In the genomic region with DNA sequence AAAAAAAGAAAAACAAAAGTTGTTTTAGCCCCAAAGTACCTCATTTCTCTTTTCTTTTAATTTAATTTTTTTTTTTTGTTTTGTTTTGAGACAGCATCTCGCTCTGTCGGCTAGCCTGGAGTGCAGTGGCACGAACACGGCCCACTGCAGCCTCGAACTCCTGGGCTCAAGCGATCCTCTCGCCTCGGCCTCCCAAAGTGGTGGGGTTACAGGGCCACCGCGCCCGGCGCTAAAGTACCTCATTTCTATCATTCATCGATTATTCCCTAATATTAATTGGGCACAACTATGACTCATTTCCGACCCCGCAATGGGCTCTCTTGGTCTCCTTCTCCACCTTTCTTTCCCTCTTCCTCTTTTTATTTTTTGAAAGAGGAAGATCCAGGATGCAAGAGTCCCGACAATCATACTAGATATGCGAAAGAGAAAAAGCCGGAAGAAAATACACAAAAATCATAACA, we compare ENCODE assay signal across 8 cellular contexts. TPM values are rescaled to one million over a fixed set of nuclear protein-coding genes. Genes with fewer than 3 reads are reported as not detected.
DNase-seq lines count a peak whose midpoint lies in the region; ATAC-seq and TF ChIP-seq lines count a peak whose summit lies in the region.

No MANE protein-coding gene starts in this region.

- H3K4me1 Mint-ChIP-seq in activated naive CD8-positive, alpha-beta T cell treated with anti-CD3 and anti-CD28 coated beads for 36 hours = peaks cover 38% of the 10 kb centered on the region

- peaks cover 3% of the 10 kb centered on the region for H3K9me3 Mint-ChIP-seq in activated naive CD8-positive, alpha-beta T cell treated with anti-CD3 and anti-CD28 coated beads for 36 hours

- DNase-seq in AG04449 (ENCODE audit: low read depth, low spot score) (no peak), lower lobe of right lung (no peak), uterus (no peak), NCI-H1694 treated with DMSO at 0.1 percent for 48 hours (lab: John Stamatoyannopoulos, UW) (no peak), DMS79 treated with DMSO at 0.1 percent for 48 hours (lab: John Stamatoyannopoulos, UW) (no peak), AG08395 (ENCODE audit: low spot score) (no peak)
- DNase-seq in activated naive CD8-positive, alpha-beta T cell treated with anti-CD3 and anti-CD28 coated beads for 36 hours = no peak

- H3K27ac Mint-ChIP-seq in activated naive CD8-positive, alpha-beta T cell treated with anti-CD3 and anti-CD28 coated beads for 36 hours = peak overlapping the region; percentile 100

- POLR2A ChIA-PET in AG04449 (lab: Yijun Ruan, JAX) = interaction anchor here (0.8 to 1.0 kb wide), 2 partner anchors 9 to 81 kb away, joined by 3 to 7 read pairs; partner anchors contain the start of gene PPP1CA

- ATAC-seq in HG03159 (IDR thresholded peaks at IDR 0.05; ENCODE audit: unreplicated experiment) (peak; percentile 1), lower lobe of right lung (peak; percentile 30 to 50)

- peaks cover 44% of the 10 kb centered on the region for H3K4me1 ChIP-seq in lower lobe of right lung
- H3K4me1 ChIP-seq in uterus = peaks cover 0 to 5% of the 10 kb centered on the region in 2 donors

- peaks cover 8% of the 10 kb centered on the region for H3K36me3 ChIP-seq in lower lobe of right lung
- H3K36me3 ChIP-seq in uterus = no peaks in the 10 kb centered on the region

- H3K27me3 ChIP-seq in lower lobe of right lung (ENCODE audit: low read depth) (no peaks in the 10 kb centered on the region), uterus (no peaks in the 10 kb centered on the region)

- peak overlapping the region; percentile 94 for H3K4me3 Mint-ChIP-seq in activated naive CD8-positive, alpha-beta T cell treated with anti-CD3 and anti-CD28 coated beads for 36 hours

- H3K9me3 ChIP-seq in lower lobe of right lung (no peaks in the 10 kb centered on the region), uterus (no peaks in the 10 kb centered on the region)

- H3K4me3 ChIP-seq in AG04449 (ENCODE audit: low read depth, low read length) (peak overlapping the region; percentile 79), lower lobe of right lung (peak overlapping the region; percentile 65), uterus (peak overlapping the region; percentile 48 to 65)

- H3K27ac ChIP-seq in lower lobe of right lung = peak overlapping the region; percentile 87
- peak overlapping the region; percentile 86 to 94 for H3K27ac ChIP-seq in uterus

- intact Hi-C loops in lower lobe of right lung (cut with DNase I) (no loop called here), uterus (cut with DNase I; ENCODE audit: low total_unique reads) (no loop called here)

- CTCF ChIA-PET in AG04449 (lab: Yijun Ruan, JAX) = interaction anchor here (0.9 to 1.1 kb wide), 3 partner anchors 23 to 100 kb away, joined by 3 to 4 read pairs (median 3); partner anchors contain the start of genes PITPNM1 and PPP1CA

- H3K36me3 Mint-ChIP-seq in activated naive CD8-positive, alpha-beta T cell treated with anti-CD3 and anti-CD28 coated beads for 36 hours = peaks cover 31% of the 10 kb centered on the region

- TF ChIP-seq CTCF in AG04449 (IDR thresholded peaks at IDR 0.05; ENCODE audit: insufficient read depth, low read length, missing control alignments) = no peak
- TF ChIP-seq CTCF in lower lobe of right lung (IDR thresholded peaks at IDR 0.05) = no peak
- no peak for TF ChIP-seq CTCF in uterus (IDR thresholded peaks at IDR 0.05)

- H3K27me3 Mint-ChIP-seq in activated naive CD8-positive, alpha-beta T cell treated with anti-CD3 and anti-CD28 coated beads for 36 hours = no peaks in the 10 kb centered on the region

- no peak for TF ChIP-seq POLR2A in uterus (IDR thresholded peaks at IDR 0.05)

RNA-seq across cellular contexts. Expression of gene AIP, which starts 0.5 kb away (rescaled TPM):
- 100 to 1,000 TPM; 107 to 112 TPM for total RNA-seq in activated naive CD8-positive, alpha-beta T cell treated with anti-CD3 and anti-CD28 coated beads for 36 hours
- total RNA-seq in lower lobe of right lung (85.2 TPM), uterus (100 to 1,000 TPM in 1 of 4 donors, 10 to 100 TPM in 3; 52.9 to 131 (median 85.5) TPM)

RNA-seq across cellular contexts. Expression of gene TMEM134, which starts 13.3 kb away (rescaled TPM):
- 10 to 100 TPM; 43.7 to 45.8 TPM for total RNA-seq in activated naive CD8-positive, alpha-beta T cell treated with anti-CD3 and anti-CD28 coated beads for 36 hours
- total RNA-seq in lower lobe of right lung (49.1 TPM), uterus (10 to 100 TPM in 3 of 4 donors, 1 to 10 TPM in 1; 6.9 to 59.5 (median 36.0) TPM)

RNA-seq across cellular contexts. Expression of gene PITPNM1, which starts 22.9 kb away (rescaled TPM):
- 10 to 100 TPM; 52.7 to 56.4 TPM for total RNA-seq in activated naive CD8-positive, alpha-beta T cell treated with anti-CD3 and anti-CD28 coated beads for 36 hours
- 54.1 TPM for total RNA-seq in lower lobe of right lung
- total RNA-seq in uterus = 10 to 100 TPM in 3 of 4 donors, 1 to 10 TPM in 1; 7.9 to 89.7 (median 15.2) TPM

RNA-seq across cellular contexts. Expression of gene CDK2AP2, which starts 25.7 kb away (rescaled TPM):
- total RNA-seq in activated naive CD8-positive, alpha-beta T cell treated with anti-CD3 and anti-CD28 coated beads for 36 hours = 10 to 100 TPM; 49.7 to 50.5 TPM
- total RNA-seq in lower lobe of right lung (79.7 TPM), uterus (10 to 100 TPM in 1 of 4 donors, 1 to 10 TPM in 3; 2.1 to 28.7 (median 6.9) TPM)

RNA-seq across cellular contexts. Expression of gene CABP4, which starts 27.2 kb away (rescaled TPM):
- total RNA-seq in activated naive CD8-positive, alpha-beta T cell treated with anti-CD3 and anti-CD28 coated beads for 36 hours = under 1 TPM; 0.27 to 0.28 TPM
- total RNA-seq in lower lobe of right lung (4.0 TPM), uterus (1 to 10 TPM in 1 of 4 donors, under 1 TPM in 1, not detected in 2; 0.67 to 1.9 TPM)
